Comparison of ENCODE assay signal across 9 cellular contexts in genomic region chr6:116280960-116281316, GRCh38. TPM values are rescaled to one million over a fixed set of nuclear protein-coding genes. Genes with fewer than 3 reads are reported as not detected.
DNase-seq lines count a peak whose midpoint lies in the region; ATAC-seq and TF ChIP-seq lines count a peak whose summit lies in the region.
"Had no signal": no experiment of that assay in that cellular context is flagged by ENCODE, and none has a peak within 500 bp of the region (broad histone marks: within the 10 kb centered on the region; RNA-seq: fewer than 3 reads in every experiment).

No MANE protein-coding gene starts in this region.

- no peaks in the 10 kb centered on the region for H3K9me3 Mint-ChIP-seq in activated CD4-positive, alpha-beta T cell treated with anti-CD3 and anti-CD28 coated beads for 36 hours (ENCODE audit: low read depth)
- no peaks in the 10 kb centered on the region for H3K9me3 Mint-ChIP-seq in activated CD8-positive, alpha-beta T cell treated with anti-CD3 and anti-CD28 coated beads for 36 hours
- H3K9me3 Mint-ChIP-seq in stimulated activated naive CD8-positive, alpha-beta T cell treated with anti-CD3 and anti-CD28 coated beads, Interleukin-15, amount 100 ng/mL, for 72 hours: no peaks in the 10 kb centered on the region

- intact Hi-C loops in activated CD4-positive, alpha-beta T cell treated with anti-CD3 and anti-CD28 coated beads for 36 hours (cut with DNase I, micrococcal nuclease): loop anchor here in 1 of 2 experiments (5.0 kb wide), 1 partner anchor 181 kb away; the partner anchor contains the start of gene CALHM6
- intact Hi-C loops in activated CD8-positive, alpha-beta T cell treated with anti-CD3 and anti-CD28 coated beads for 36 hours (cut with micrococcal nuclease): loop anchor here (10.0 kb wide), 1 partner anchor 284 kb away; no protein-coding TSS in a partner anchor

- CTCF ChIA-PET in activated CD4-positive, alpha-beta T cell treated with anti-CD3 and anti-CD28 coated beads for 36 hours (lab: Charles Lee): interaction anchor here (0.8 to 3.7 kb wide), 6 partner anchors 11 to 368 kb away, joined by 3 to 24 read pairs (median 4); no protein-coding TSS in a partner anchor
- CTCF ChIA-PET in activated CD8-positive, alpha-beta T cell treated with anti-CD3 and anti-CD28 coated beads for 36 hours (lab: Charles Lee): interaction anchor here (0.6 to 2.7 kb wide), 5 partner anchors 8 to 280 kb away, joined by 3 to 15 read pairs (median 4); no protein-coding TSS in a partner anchor

- H3K4me3 Mint-ChIP-seq in activated CD4-positive, alpha-beta T cell treated with anti-CD3 and anti-CD28 coated beads for 36 hours: peak overlapping the region; percentile 28
- peak overlapping the region; percentile 96 for H3K4me3 Mint-ChIP-seq in activated CD8-positive, alpha-beta T cell treated with anti-CD3 and anti-CD28 coated beads for 36 hours
- H3K4me3 Mint-ChIP-seq in stimulated activated naive CD8-positive, alpha-beta T cell treated with anti-CD3 and anti-CD28 coated beads, Interleukin-15, amount 100 ng/mL, for 72 hours: peak overlapping the region; percentile 94 to 96

- peaks cover 10% of the 10 kb centered on the region; the same call in 1 of the 2 replicates for H3K36me3 ChIP-seq in iPS-20b (ENCODE audit: insufficient read depth, low read depth, low read length)

- POLR2A ChIA-PET in activated CD4-positive, alpha-beta T cell treated with anti-CD3 and anti-CD28 coated beads for 36 hours (lab: Charles Lee): interaction anchor here (1.4 to 2.1 kb wide), 2 partner anchors 290 to 386 kb away, joined by 5 to 6 read pairs; partner anchors contain the start of gene RWDD1
- POLR2A ChIA-PET in activated CD8-positive, alpha-beta T cell treated with anti-CD3 and anti-CD28 coated beads for 36 hours (lab: Charles Lee): no interaction called here

- no peak overlapping the region for H3K27ac ChIP-seq in iPS-20b (ENCODE audit: low read length)

- TF ChIP-seq CTCF in activated CD8-positive, alpha-beta T cell treated with anti-CD3 and anti-CD28 coated beads for 36 hours (IDR thresholded peaks at IDR 0.05): no peak

- 0 out of 2 replicates have a peak overlapping the region, but pooled peaks have one; percentile 75 for H3K4me3 ChIP-seq in iPS-20b (ENCODE audit: low read length)

- H3K9ac ChIP-seq in iPS-20b (ENCODE audit: low read depth, low read length): no peak overlapping the region

- no peaks in the 10 kb centered on the region for H3K9me3 ChIP-seq in iPS-20b (ENCODE audit: insufficient read depth, low read depth, low read length)

- ATAC-seq in activated CD4-positive, alpha-beta T cell treated with anti-CD3 and anti-CD28 coated beads for 36 hours: no peak
- no peak for ATAC-seq in activated CD8-positive, alpha-beta T cell treated with anti-CD3 and anti-CD28 coated beads for 36 hours
- ATAC-seq in stimulated activated naive CD8-positive, alpha-beta T cell treated with anti-CD3 and anti-CD28 coated beads, Interleukin-15, amount 100 ng/mL, for 72 hours: no peak
- no peak for ATAC-seq in GM21381 (IDR thresholded peaks at IDR 0.05; ENCODE audit: unreplicated experiment)

- DNase-seq in activated CD4-positive, alpha-beta T cell treated with anti-CD3 and anti-CD28 coated beads for 36 hours: no peak
- no peak for DNase-seq in activated CD4-positive, alpha-beta T cell treated with anti-CD3 and anti-CD28 coated beads, Interleukin-2, amount 50 U/mL, for 48 hours
- DNase-seq in activated CD8-positive, alpha-beta T cell treated with anti-CD3 and anti-CD28 coated beads for 36 hours: no peak
- DNase-seq in stimulated activated naive CD8-positive, alpha-beta T cell treated with anti-CD3 and anti-CD28 coated beads, Interleukin-15, amount 100 ng/mL, for 72 hours: no peak
- DNase-seq in DMS 273 (lab: John Stamatoyannopoulos, UW; ENCODE audit: unreplicated experiment): no peak
- DNase-seq in stimulated activated naive CD4-positive, alpha-beta T cell (lab: John Stamatoyannopoulos, UW): no peak
- DNase-seq: activated CD8-positive, alpha-beta memory T cell treated with anti-CD3 and anti-CD28 coated beads for 24 hours had no signal

- peaks cover 33% of the 10 kb centered on the region for H3K36me3 Mint-ChIP-seq in activated CD4-positive, alpha-beta T cell treated with anti-CD3 and anti-CD28 coated beads for 36 hours (ENCODE audit: low read depth)
- H3K36me3 Mint-ChIP-seq in activated CD8-positive, alpha-beta T cell treated with anti-CD3 and anti-CD28 coated beads for 36 hours (ENCODE audit: low read depth): peaks cover 31% of the 10 kb centered on the region

- peaks cover 20% of the 10 kb centered on the region for H3K4me1 Mint-ChIP-seq in activated CD4-positive, alpha-beta T cell treated with anti-CD3 and anti-CD28 coated beads for 36 hours
- peaks cover 20% of the 10 kb centered on the region for H3K4me1 Mint-ChIP-seq in activated CD8-positive, alpha-beta T cell treated with anti-CD3 and anti-CD28 coated beads for 36 hours (ENCODE audit: low read depth)
- H3K4me1 Mint-ChIP-seq in stimulated activated naive CD8-positive, alpha-beta T cell treated with anti-CD3 and anti-CD28 coated beads, Interleukin-15, amount 100 ng/mL, for 72 hours: peaks cover 32% of the 10 kb centered on the region

- H3K27ac Mint-ChIP-seq in activated CD4-positive, alpha-beta T cell treated with anti-CD3 and anti-CD28 coated beads for 36 hours: peak overlapping the region; percentile 60
- H3K27ac Mint-ChIP-seq in activated CD8-positive, alpha-beta T cell treated with anti-CD3 and anti-CD28 coated beads for 36 hours: peak overlapping the region; percentile 99
- no peak overlapping the region for H3K27ac Mint-ChIP-seq in stimulated activated naive CD8-positive, alpha-beta T cell treated with anti-CD3 and anti-CD28 coated beads, Interleukin-15, amount 100 ng/mL, for 72 hours

- no peaks in the 10 kb centered on the region for H3K27me3 ChIP-seq in iPS-20b (ENCODE audit: insufficient read depth, low read length)

- H3K27me3 Mint-ChIP-seq in activated CD4-positive, alpha-beta T cell treated with anti-CD3 and anti-CD28 coated beads for 36 hours: no peaks in the 10 kb centered on the region
- H3K27me3 Mint-ChIP-seq in activated CD8-positive, alpha-beta T cell treated with anti-CD3 and anti-CD28 coated beads for 36 hours: no peaks in the 10 kb centered on the region
- H3K27me3 Mint-ChIP-seq in stimulated activated naive CD8-positive, alpha-beta T cell treated with anti-CD3 and anti-CD28 coated beads, Interleukin-15, amount 100 ng/mL, for 72 hours: no peaks in the 10 kb centered on the region

- H3K4me1 ChIP-seq in iPS-20b (ENCODE audit: insufficient read depth, low read length): peaks cover 9% of the 10 kb centered on the region; the same call in 1 of the 2 replicates

RNA-seq across cellular contexts. Expression of gene TSPYL1, which starts 1.2 kb away (rescaled TPM):
- 10 to 100 TPM; 37.5 to 38.2 TPM for total RNA-seq in activated CD4-positive, alpha-beta T cell treated with anti-CD3 and anti-CD28 coated beads for 36 hours
- 10 to 100 TPM; 38.5 to 38.6 TPM for total RNA-seq in activated CD8-positive, alpha-beta T cell treated with anti-CD3 and anti-CD28 coated beads for 36 hours

RNA-seq across cellular contexts. Expression of gene TSPYL4, which starts 27.1 kb away (rescaled TPM):
- 10 to 100 TPM in 1 of 2 experiments, 1 to 10 TPM in 1; 9.4 to 10.8 TPM for total RNA-seq in activated CD4-positive, alpha-beta T cell treated with anti-CD3 and anti-CD28 coated beads for 36 hours
- 10 to 100 TPM; 11.8 to 12.2 TPM for total RNA-seq in activated CD8-positive, alpha-beta T cell treated with anti-CD3 and anti-CD28 coated beads for 36 hours

Comparison
In these comparisons a context has a peak if more than half of its experiments do, and no peak if none do; other contexts are left out.
1. H3K27ac Mint-ChIP-seq: peak in activated CD4-positive, alpha-beta T cell treated with anti-CD3 and anti-CD28 coated beads for 36 hours (single experiment) and activated CD8-positive, alpha-beta T cell treated with anti-CD3 and anti-CD28 coated beads for 36 hours (single experiment); none in stimulated activated naive CD8-positive, alpha-beta T cell treated with anti-CD3 and anti-CD28 coated beads, Interleukin-15, amount 100 ng/mL, for 72 hours (0 of 2).
2. H3K4me3 Mint-ChIP-seq: peak in every context shown above with its lines; median percentile 96 in activated CD8-positive, alpha-beta T cell treated with anti-CD3 and anti-CD28 coated beads for 36 hours; 95 in stimulated activated naive CD8-positive, alpha-beta T cell treated with anti-CD3 and anti-CD28 coated beads, Interleukin-15, amount 100 ng/mL, for 72 hours; 28 in activated CD4-positive, alpha-beta T cell treated with anti-CD3 and anti-CD28 coated beads for 36 hours.